Comparison of ENCODE assay signal across 15 cellular contexts in genomic region chr7:148398844-148399365, GRCh38.
DNase-seq lines count a peak whose midpoint lies in the region; ATAC-seq and TF ChIP-seq lines count a peak whose summit lies in the region.
"Had no signal": no experiment of that assay in that cellular context is flagged by ENCODE, and none has a peak within 500 bp of the region (broad histone marks: within the 10 kb centered on the region; RNA-seq: fewer than 3 reads in every experiment).

No MANE protein-coding gene starts in this region.

- H3K27me3 ChIP-seq in vagina: no peaks in the 10 kb centered on the region

- TF ChIP-seq POLR2A in vagina (IDR thresholded peaks at IDR 0.05): no peak

- H3K27ac Mint-ChIP-seq in activated CD8-positive, alpha-beta T cell treated with anti-CD3 and anti-CD28 coated beads for 36 hours: no peak overlapping the region
- H3K27ac Mint-ChIP-seq: activated T-helper 1 cell treated with anti-CD3 and anti-CD28 coated beads, Interleukin-12 subunit alpha, Interleukin-12 subunit beta, Interleukin-2, Interleukin-4 antibody, amounts not matched to agents 30 ng/mL and 10 ng/mL and 1 ng/mL, durations not matched to agents 14 hours and 24 hours and 36 hours; effector memory CD8-positive, alpha-beta T cell had no signal

- no peaks in the 10 kb centered on the region for H3K4me1 ChIP-seq in vagina
- H3K4me1 ChIP-seq: heart left ventricle had no signal

- no peak overlapping the region for H3K4me3 ChIP-seq in vagina
- H3K4me3 ChIP-seq: heart left ventricle had no signal

- peaks cover 47% of the 10 kb centered on the region for H3K27me3 Mint-ChIP-seq in activated CD8-positive, alpha-beta T cell treated with anti-CD3 and anti-CD28 coated beads for 36 hours

- intact Hi-C loops in vagina (cut with DNase I): no loop called here
- intact Hi-C loops in activated CD8-positive, alpha-beta T cell treated with anti-CD3 and anti-CD28 coated beads for 36 hours (cut with micrococcal nuclease): no loop called here

- no peak overlapping the region for H3K4me3 Mint-ChIP-seq in activated CD8-positive, alpha-beta T cell treated with anti-CD3 and anti-CD28 coated beads for 36 hours
- H3K4me3 Mint-ChIP-seq: activated T-helper 1 cell treated with anti-CD3 and anti-CD28 coated beads, Interleukin-12 subunit alpha, Interleukin-12 subunit beta, Interleukin-2, Interleukin-4 antibody, amounts not matched to agents 30 ng/mL and 10 ng/mL and 1 ng/mL, durations not matched to agents 14 hours and 24 hours and 36 hours; effector memory CD8-positive, alpha-beta T cell; naive thymus-derived CD8-positive, alpha-beta T cell had no signal

- no peaks in the 10 kb centered on the region for H3K9me3 Mint-ChIP-seq in activated CD8-positive, alpha-beta T cell treated with anti-CD3 and anti-CD28 coated beads for 36 hours
- H3K9me3 Mint-ChIP-seq: activated T-helper 1 cell treated with anti-CD3 and anti-CD28 coated beads, Interleukin-12 subunit alpha, Interleukin-12 subunit beta, Interleukin-2, Interleukin-4 antibody, amounts not matched to agents 30 ng/mL and 10 ng/mL and 1 ng/mL, durations not matched to agents 14 hours and 24 hours and 36 hours; effector memory CD8-positive, alpha-beta T cell had no signal

- DNase-seq in epithelial cell of prostate (ENCODE audit: low read depth, low spot score) (peak; percentile 49), vagina (ENCODE audit: extremely low spot score in 2 of 2) (no peak)
- no peak for DNase-seq in activated CD4-positive, alpha-beta T cell treated with anti-CD3 and anti-CD28 coated beads, Interleukin-2, amount 50 U/mL, for 48 hours
- no peak for DNase-seq in activated CD8-positive, alpha-beta T cell treated with anti-CD3 and anti-CD28 coated beads for 36 hours
- DNase-seq in activated T-cell treated with anti-CD3 and anti-CD28 coated beads, Interleukin-2, amount 50 U/mL, for 1 hour: no peak
- DNase-seq: activated CD4-positive, alpha-beta T cell treated with anti-CD3 and anti-CD28 coated beads for 1 hour; effector memory CD8-positive, alpha-beta T cell; heart left ventricle; Karpas-422; naive thymus-derived CD8-positive, alpha-beta T cell; right cardiac atrium had no signal

- no peaks in the 10 kb centered on the region for H3K36me3 Mint-ChIP-seq in activated CD8-positive, alpha-beta T cell treated with anti-CD3 and anti-CD28 coated beads for 36 hours (ENCODE audit: low read depth)
- H3K36me3 Mint-ChIP-seq: naive thymus-derived CD8-positive, alpha-beta T cell had no signal

- POLR2A ChIA-PET in activated CD8-positive, alpha-beta T cell treated with anti-CD3 and anti-CD28 coated beads for 36 hours (lab: Charles Lee): interaction anchor here (0.7 kb wide), 1 partner anchor 65 kb away, joined by 3 read pairs; no protein-coding TSS in a partner anchor

- H3K36me3 ChIP-seq in vagina: no peaks in the 10 kb centered on the region
- H3K36me3 ChIP-seq: heart left ventricle had no signal

- H3K27ac ChIP-seq in epithelial cell of prostate: no peak overlapping the region
- no peak overlapping the region for H3K27ac ChIP-seq in vagina
- H3K27ac ChIP-seq: heart left ventricle had no signal

- ATAC-seq in GM18867 (IDR thresholded peaks at IDR 0.05; ENCODE audit: unreplicated experiment): peak; percentile 76
- ATAC-seq in GM21737 (IDR thresholded peaks at IDR 0.05; ENCODE audit: unreplicated experiment): peak; percentile 80
- peak; percentile 74 for ATAC-seq in HG03159 (IDR thresholded peaks at IDR 0.05; ENCODE audit: unreplicated experiment)
- no peak for ATAC-seq in activated CD8-positive, alpha-beta T cell treated with anti-CD3 and anti-CD28 coated beads for 36 hours
- ATAC-seq: effector memory CD8-positive, alpha-beta T cell; heart left ventricle; naive thymus-derived CD8-positive, alpha-beta T cell; right cardiac atrium had no signal

- no peak for TF ChIP-seq CTCF in vagina (IDR thresholded peaks at IDR 0.05)
- TF ChIP-seq CTCF in activated CD8-positive, alpha-beta T cell treated with anti-CD3 and anti-CD28 coated beads for 36 hours (IDR thresholded peaks at IDR 0.05): no peak

- no peaks in the 10 kb centered on the region for H3K4me1 Mint-ChIP-seq in activated CD8-positive, alpha-beta T cell treated with anti-CD3 and anti-CD28 coated beads for 36 hours (ENCODE audit: low read depth)

- no peaks in the 10 kb centered on the region for H3K9me3 ChIP-seq in vagina
- H3K9me3 ChIP-seq: heart left ventricle had no signal

- CTCF ChIA-PET in activated CD8-positive, alpha-beta T cell treated with anti-CD3 and anti-CD28 coated beads for 36 hours (lab: Charles Lee): no interaction called here
